ENCODE assay signal across 1 cellular context in genomic region chr19:33390120-33390907, GRCh38.
TF ChIP-seq lines count a peak whose summit lies in the region.

No MANE protein-coding gene starts in this region.

TF ChIP-seq in SK-N-SH, 30 proteins besides CTCF, POLR2A, EP300 and RAD21 (continued from another document):
- TF ChIP-seq TAF1 (IDR thresholded peaks at IDR 0.05; ENCODE audit: borderline replicate concordance, low read depth, low read length), result no peak
- no peak for TF ChIP-seq EZH2phosphoT487 (IDR thresholded peaks at IDR 0.05; ENCODE audit: borderline replicate concordance, low read depth)
- TF ChIP-seq NRF1 (IDR thresholded peaks at IDR 0.05; ENCODE audit: low read depth, low read length), result no peak
- no peak for TF ChIP-seq MEF2A (IDR thresholded peaks at IDR 0.05; ENCODE audit: borderline replicate concordance, low read depth)
- no peak for TF ChIP-seq SIN3A (IDR thresholded peaks at IDR 0.05; ENCODE audit: borderline replicate concordance, low read depth, low read length)
- no peak for TF ChIP-seq NFIC (IDR thresholded peaks at IDR 0.05; ENCODE audit: borderline replicate concordance)
- no peak for TF ChIP-seq YY1 (IDR thresholded peaks at IDR 0.05; ENCODE audit: low read depth)
- no peak for TF ChIP-seq MXI1 (IDR thresholded peaks at IDR 0.05; ENCODE audit: low read depth, low read length)
- TF ChIP-seq CHD2 (IDR thresholded peaks at IDR 0.05; ENCODE audit: low read length, partially characterized antibody), result no peak
- TF ChIP-seq FOXJ3 (CRISPR knock-in tag; IDR thresholded peaks at IDR 0.05), result no peak
- no peak for TF ChIP-seq FOSL2 (IDR thresholded peaks at IDR 0.05; ENCODE audit: borderline replicate concordance, low read depth)
